Comparison of ENCODE assay signal across 35 cellular contexts in the genomic region with DNA sequence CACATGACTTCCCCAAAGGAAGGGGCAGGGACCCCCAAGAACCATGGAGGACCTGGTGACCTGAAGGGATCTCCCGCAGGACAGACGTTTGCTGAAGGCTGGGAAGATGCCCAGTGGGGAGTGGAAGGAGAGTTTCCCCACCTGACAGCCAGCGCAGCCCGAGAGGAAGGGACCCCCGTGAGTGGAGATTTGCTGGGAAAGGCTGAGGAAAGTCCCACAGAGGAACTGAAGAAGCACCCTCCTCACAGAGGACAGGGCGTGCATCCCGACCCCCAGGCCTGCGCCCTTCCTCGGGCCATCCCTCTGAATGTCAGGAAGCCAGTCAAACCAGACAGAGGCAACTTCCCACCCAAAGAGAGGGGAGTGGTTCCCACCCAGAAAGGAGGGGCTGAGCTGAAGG.
"Had no signal": no experiment of that assay in that cellular context is flagged by ENCODE, and none has a peak within 500 bp of the region (broad histone marks: within the 10 kb centered on the region; RNA-seq: fewer than 3 reads in every experiment).

No MANE protein-coding gene starts in this region.

- H3K9ac ChIP-seq: KMS-11 had no signal

- H3K27ac ChIP-seq: KMS-11 had no signal

- H3K4me3 ChIP-seq: MG63 had no signal

- DNase-seq: Karpas-422, Kasumi-1, KBM-7, KG1, MG63, MM.1S, MV-4-11, NCI-H1048, NCI-H1092, NCI-H1092 treated with DMSO at 0.1 percent for 48 hours, NCI-H1105, NCI-H1105 treated with DMSO at 0.1 percent for 48 hours, NCI-H1417, NCI-H1417 treated with DMSO at 0.1 percent for 48 hours, NCI-H1436, NCI-H1436 treated with DMSO at 0.1 percent for 48 hours, NCI-H146, NCI-H1694, NCI-H1694 treated with DMSO at 0.1 percent for 48 hours, NCI-H187, NCI-H187 treated with DMSO at 0.1 percent for 48 hours, NCI-H1930, NCI-H2029, NCI-H2029 treated with DMSO at 0.1 percent for 48 hours, NCI-H2081, NCI-H2081 treated with DMSO at 0.1 percent for 48 hours, NCI-H2107, NCI-H2171, NCI-H2171 treated with DMSO at 0.1 percent for 48 hours, NCI-H2227 treated with DMSO at 0.1 percent for 48 hours, NCI-H226, NCI-H345, NCI-H446, NCI-H446 treated with DMSO at 0.1 percent for 48 hours had no signal

- H3K36me3 ChIP-seq: MG63 had no signal

- H3K4me2 ChIP-seq: KMS-11 had no signal

- H3K27me3 ChIP-seq: MG63 had no signal

- H3K9me3 ChIP-seq: MG63 had no signal
